ENCODE assay signal across 28 cellular contexts in the genomic region with DNA sequence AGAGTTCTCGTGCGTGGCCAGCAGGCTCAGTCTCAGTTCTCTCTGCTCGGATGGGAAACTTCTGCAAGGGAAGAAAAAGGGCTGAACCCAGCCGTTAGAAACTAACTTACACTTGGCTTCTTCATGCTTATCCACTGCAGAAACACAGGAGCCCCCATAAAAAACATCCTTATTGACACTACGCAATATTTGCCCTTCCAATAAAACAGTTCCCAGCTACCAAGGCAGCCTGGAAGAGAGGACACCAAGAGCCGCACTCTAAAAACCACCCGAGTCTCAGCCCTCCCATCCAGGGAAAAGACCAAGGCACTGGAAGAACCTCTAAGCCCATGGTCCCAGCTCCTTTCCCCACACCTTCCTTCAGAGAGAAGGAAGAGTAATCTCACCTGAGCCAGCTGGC.
"Had no signal": no experiment of that assay in that cellular context is flagged by ENCODE, and none has a peak within 500 bp of the region (broad histone marks: within the 10 kb centered on the region; RNA-seq: fewer than 3 reads in every experiment).

No MANE protein-coding gene starts in this region.

- H3K27me3 ChIP-seq: ascending aorta, heart left ventricle, pancreas, right atrium auricular region, stomach, thyroid gland had no signal

- H3K36me3 Mint-ChIP-seq: stimulated activated naive B cell treated with anti-CD40 and anti-IgM and Interleukin-4, amounts not matched to agents 10 μg/mL and 1 μg/mL and 100 μg/mL, for 72 hours had no signal

- ATAC-seq: activated CD4-positive, alpha-beta T cell treated with anti-CD3 and anti-CD28 coated beads for 36 hours; activated CD8-positive, alpha-beta T cell treated with anti-CD3 and anti-CD28 coated beads, Interleukin-2, amount 10 ng/mL, durations not matched to agents 7 days and 5 days; effector memory CD8-positive, alpha-beta T cell; heart left ventricle; left lobe of liver; lower lobe of right lung; pancreas; stimulated activated naive B cell treated with anti-CD40 and anti-IgM and Interleukin-4, amounts not matched to agents 10 μg/mL and 1 μg/mL and 100 μg/mL, for 72 hours had no signal

- H3K4me3 Mint-ChIP-seq: activated CD4-positive, alpha-beta T cell treated with anti-CD3 and anti-CD28 coated beads for 36 hours; activated CD8-positive, alpha-beta T cell treated with anti-CD3 and anti-CD28 coated beads, Interleukin-2, amount 10 ng/mL, durations not matched to agents 7 days and 5 days; activated naive CD8-positive, alpha-beta T cell treated with anti-CD3 and anti-CD28 coated beads, Interleukin-2, amount 10 ng/mL, durations not matched to agents 7 days and 5 days; brain; effector memory CD8-positive, alpha-beta T cell; stimulated activated naive B cell treated with anti-CD40 and anti-IgM and Interleukin-4, amounts not matched to agents 10 μg/mL and 1 μg/mL and 100 μg/mL, for 72 hours; T-helper 1 cell treated with Interleukin-12 subunit alpha and Interleukin-12 subunit beta and Interleukin-4 antibody, amounts not matched to agents 30 μg/mL and 1 μg/mL, for 36 hours had no signal

- DNase-seq: activated CD4-positive, alpha-beta T cell treated with anti-CD3 and anti-CD28 coated beads for 36 hours; activated CD4-positive, CD25-positive, alpha-beta regulatory T cell; activated CD8-positive, alpha-beta T cell treated with anti-CD3 and anti-CD28 coated beads, Interleukin-2, amount 10 ng/mL, durations not matched to agents 7 days and 5 days; activated effector memory CD4-positive, alpha-beta T cell treated with Interleukin-2 at 50 U/mL for 16 hours; activated naive CD4-positive, alpha-beta T cell treated with Interleukin-2 at 50 U/mL for 16 hours; activated naive CD8-positive, alpha-beta T cell treated with anti-CD3 and anti-CD28 coated beads, Interleukin-2, amount 10 ng/mL, durations not matched to agents 7 days and 5 days; activated T-cell treated with anti-CD3 and anti-CD28 coated beads for 4 hours; cortex of kidney; effector memory CD8-positive, alpha-beta T cell; foreskin fibroblast; hypothalamus; lower lobe of right lung; mesenchymal stem cell; nucleus accumbens; pancreas; stimulated activated CD4-positive, alpha-beta T cell treated with anti-CD3 and anti-CD28 coated beads, Interleukin-15, amount 100 ng/mL, for 24 hours; stimulated activated CD4-positive, alpha-beta T cell treated with anti-CD3 and anti-CD28 coated beads, Interleukin-2, amount 100 ng/mL, for 24 hours; stimulated activated naive B cell treated with anti-CD40 and anti-IgM and Interleukin-4, amounts not matched to agents 10 μg/mL and 1 μg/mL and 100 μg/mL, for 72 hours; stomach; SW 1271; T-helper 9 cell; thyroid gland had no signal

- H3K36me3 ChIP-seq: ascending aorta, heart left ventricle, lower lobe of right lung, pancreas, right atrium auricular region, thyroid gland had no signal

- H3K27me3 Mint-ChIP-seq: activated CD4-positive, alpha-beta T cell treated with anti-CD3 and anti-CD28 coated beads for 36 hours; activated naive CD8-positive, alpha-beta T cell treated with anti-CD3 and anti-CD28 coated beads, Interleukin-2, amount 10 ng/mL, durations not matched to agents 7 days and 5 days; effector memory CD8-positive, alpha-beta T cell; stimulated activated naive B cell treated with anti-CD40 and anti-IgM and Interleukin-4, amounts not matched to agents 10 μg/mL and 1 μg/mL and 100 μg/mL, for 72 hours had no signal

- H3K9me3 ChIP-seq: ascending aorta, heart left ventricle, lower lobe of right lung, pancreas, right atrium auricular region, stomach, thyroid gland had no signal

- H3K4me3 ChIP-seq: ascending aorta, heart left ventricle, lower lobe of right lung, pancreas, right atrium auricular region, stomach, thyroid gland had no signal

- H3K27ac ChIP-seq: ascending aorta, heart left ventricle, lower lobe of right lung, pancreas, right atrium auricular region, thyroid gland had no signal

- H3K27ac Mint-ChIP-seq: activated CD4-positive, alpha-beta T cell treated with anti-CD3 and anti-CD28 coated beads for 36 hours; activated CD8-positive, alpha-beta T cell treated with anti-CD3 and anti-CD28 coated beads, Interleukin-2, amount 10 ng/mL, durations not matched to agents 7 days and 5 days; activated naive CD8-positive, alpha-beta T cell treated with anti-CD3 and anti-CD28 coated beads, Interleukin-2, amount 10 ng/mL, durations not matched to agents 7 days and 5 days; effector memory CD8-positive, alpha-beta T cell; stimulated activated naive B cell treated with anti-CD40 and anti-IgM and Interleukin-4, amounts not matched to agents 10 μg/mL and 1 μg/mL and 100 μg/mL, for 72 hours; T-helper 1 cell treated with Interleukin-12 subunit alpha and Interleukin-12 subunit beta and Interleukin-4 antibody, amounts not matched to agents 30 μg/mL and 1 μg/mL, for 36 hours had no signal

- H3K9me3 Mint-ChIP-seq: activated naive CD8-positive, alpha-beta T cell treated with anti-CD3 and anti-CD28 coated beads, Interleukin-2, amount 10 ng/mL, durations not matched to agents 7 days and 5 days; effector memory CD8-positive, alpha-beta T cell; stimulated activated naive B cell treated with anti-CD40 and anti-IgM and Interleukin-4, amounts not matched to agents 10 μg/mL and 1 μg/mL and 100 μg/mL, for 72 hours; T-helper 1 cell treated with Interleukin-12 subunit alpha and Interleukin-12 subunit beta and Interleukin-4 antibody, amounts not matched to agents 30 μg/mL and 1 μg/mL, for 36 hours had no signal
